Comparison of ENCODE assay signal across 10 cellular contexts in genomic region chr15:31993062-31993461, GRCh38. TPM values are rescaled to one million over a fixed set of nuclear protein-coding genes. Genes with fewer than 3 reads are reported as not detected.
"Had no signal": no experiment of that assay in that cellular context is flagged by ENCODE, and none has a peak within 500 bp of the region (broad histone marks: within the 10 kb centered on the region; RNA-seq: fewer than 3 reads in every experiment).

No MANE protein-coding gene starts in this region.

- H3K36me3 Mint-ChIP-seq: IgD-negative memory B cell had no signal

- FAIRE-seq: HepG2 had no signal

- ATAC-seq: HCT116, HepG2 had no signal

- H3K4me1 Mint-ChIP-seq: IgD-negative memory B cell had no signal

- H3K4me1 ChIP-seq: HAP-1 had no signal

- H3K9me3 ChIP-seq: HAP-1 had no signal

- H3K4me3 ChIP-seq: GM23248, HAP-1 had no signal

- H3K4me3 Mint-ChIP-seq: HFFc6, IgD-negative memory B cell had no signal

- H3K27ac Mint-ChIP-seq: HFFc6, IgD-negative memory B cell had no signal

- H3K27me3 Mint-ChIP-seq: IgD-negative memory B cell had no signal

- DNase-seq: GM23248, GOT3, H7, HFFc6, KBM-7 had no signal

- H3K27ac ChIP-seq: GM23248, HL-60 had no signal

- H3K36me3 ChIP-seq: HAP-1 had no signal

RNA-seq across cellular contexts. Expression of gene CHRNA7, which starts 37.3 kb away (rescaled TPM):
- total RNA-seq: GM23248, HFFc6 had no signal
- polyA plus RNA-seq: GM23248, IgD-negative memory B cell had no signal
